ENCODE assay signal across 8 cellular contexts in the genomic region with DNA sequence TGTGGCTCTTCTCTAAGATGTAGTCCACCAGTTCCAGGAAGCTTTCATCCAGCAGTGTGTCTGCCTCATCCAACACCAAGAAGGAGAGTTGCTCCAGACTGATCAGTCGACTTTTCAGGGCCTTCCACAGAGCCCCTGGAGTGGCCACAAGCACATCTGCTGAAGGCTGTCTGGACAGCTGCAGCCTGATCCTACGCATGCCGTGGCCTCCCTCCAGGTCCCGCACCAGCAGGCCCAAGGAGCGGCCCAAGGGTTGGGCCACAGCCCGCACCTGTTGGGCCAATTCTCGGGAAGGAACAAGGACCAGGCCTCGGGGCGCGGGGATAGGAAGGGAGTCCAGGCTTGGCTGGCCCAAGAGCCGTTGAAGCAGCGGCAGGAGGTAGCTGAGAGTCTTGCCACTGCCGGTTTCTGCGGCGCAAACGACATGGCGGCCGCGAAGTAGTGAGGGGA. TPM values are rescaled to one million over a fixed set of nuclear protein-coding genes. Genes with fewer than 3 reads are reported as not detected.
A peak's percentile ranks its signal among the peaks of the same experiment; 100 is the strongest.
DNase-seq lines count a peak whose midpoint lies in the region; TF ChIP-seq lines count a peak whose summit lies in the region.

No MANE protein-coding gene starts in this region.

- H3K9me3 ChIP-seq in A673 (ENCODE audit: low read depth, low read length, poor library complexity, severe bottlenecking) = no peaks in the 10 kb centered on the region
- no peaks in the 10 kb centered on the region for H3K9me3 ChIP-seq in HEK293 (ENCODE audit: control insufficient read depth, insufficient read depth, low read depth, low read length)
- no peaks in the 10 kb centered on the region for H3K9me3 ChIP-seq in left ventricle myocardium inferior (replicated peaks)
- H3K9me3 ChIP-seq in skeletal muscle tissue (ENCODE audit: control insufficient read depth in 3 of 3, low read length in 3 of 3) = no peaks in the 10 kb centered on the region

- BruUV-seq in A673 (replicated peaks; lab: Mats Ljungman, UMichigan) = no TSS peak

- DNase-seq in A673 (ENCODE audit: low spot score) (no peak), left ventricle myocardium inferior (no peak), SW480 (ENCODE audit: low spot score) (no peak), NCI-H187 treated with DMSO at 0.1 percent for 48 hours (lab: John Stamatoyannopoulos, UW) (no peak)
- no peak for DNase-seq in activated CD4-positive, CD25-positive, alpha-beta regulatory T cell (lab: John Stamatoyannopoulos, UW)

- intact Hi-C loops in A673 (cut with micrococcal nuclease; ENCODE audit: unreplicated experiment) = no loop called here
- intact Hi-C loops in left ventricle myocardium inferior (cut with micrococcal nuclease) = no loop called here

- peak overlapping the region; percentile 86 for H3K27ac ChIP-seq in A673 (ENCODE audit: low read depth, low read length, poor library complexity, severe bottlenecking)
- H3K27ac ChIP-seq in HEK293 (ENCODE audit: extremely low read depth, low read depth, low read length) = peak overlapping the region; percentile 76; the same call in 1 of the 2 replicates
- H3K27ac ChIP-seq in left ventricle myocardium inferior (replicated peaks) = peak overlapping the region; percentile 88
- peak overlapping the region; percentile 86 for H3K27ac ChIP-seq in skeletal muscle tissue (ENCODE audit: low read depth, low read length)

- TF ChIP-seq CTCF in A673 (conservative IDR thresholded peaks at IDR 0.05; ENCODE audit: low read depth, low read length) = no peak
- TF ChIP-seq CTCF in HEK293 (tag by site-specific recombination; IDR thresholded peaks at IDR 0.05) = no peak
- TF ChIP-seq CTCF in WI38 (IDR thresholded peaks at IDR 0.05; ENCODE audit: low read depth, low read length) = no peak
- no peak for TF ChIP-seq CTCF in left ventricle myocardium inferior (IDR thresholded peaks at IDR 0.05; ENCODE audit: borderline replicate concordance)

- H3K9ac ChIP-seq in skeletal muscle tissue (ENCODE audit: low read depth in 1 of 3, low read length in 3 of 3) = peak overlapping the region; percentile 98 to 99 (median 99)

- H3K27me3 ChIP-seq in A673 (replicated peaks; ENCODE audit: insufficient read depth, low read depth, low read length, poor library complexity) (no peaks in the 10 kb centered on the region), left ventricle myocardium inferior (ENCODE audit: low read depth) (no peaks in the 10 kb centered on the region), skeletal muscle tissue (ENCODE audit: control insufficient read depth in 3 of 3, insufficient read depth in 3 of 3, low read length in 3 of 3) (no peaks in the 10 kb centered on the region)

- POLR2A ChIA-PET in A673 (lab: Charles Lee; ENCODE audit: low non-redundant PET) (no interaction called here), HEK293 (lab: Yijun Ruan, JAX) (interaction anchor here (0.8 to 2.5 kb wide), 8 partner anchors 19 to 214 kb away, joined by 3 to 7 read pairs (median 4); partner anchors contain the start of genes ESRP2 and NUTF2)

- H3K4me1 ChIP-seq in A673 (ENCODE audit: insufficient read depth, low read length, poor library complexity, severe bottlenecking) (peaks cover 11% of the 10 kb centered on the region), HEK293 (ENCODE audit: control insufficient read depth, insufficient read depth, low read length) (peaks cover 7% of the 10 kb centered on the region; the same call in 1 of the 2 replicates), left ventricle myocardium inferior (peaks cover 33% of the 10 kb centered on the region), skeletal muscle tissue (ENCODE audit: control insufficient read depth in 3 of 3, insufficient read depth in 3 of 3, low read length in 3 of 3) (peaks cover 23 to 34% (median 30%) of the 10 kb centered on the region in 3 donors)

- H3K4me3 ChIP-seq in A673 (ENCODE audit: low read depth, low read length, poor library complexity, severe bottlenecking) (peak overlapping the region; percentile 87), HEK293 (ENCODE audit: low read depth, low read length) (peak overlapping the region; percentile 98), WI38 (ENCODE audit: low read depth, low read length) (peak overlapping the region; percentile 80), left ventricle myocardium inferior (peak overlapping the region; percentile 92), skeletal muscle tissue (ENCODE audit: low read length in 3 of 3) (peak overlapping the region; percentile 98 to 100 (median 99))

- H3K36me3 ChIP-seq in A673 (ENCODE audit: insufficient read depth, low read length, poor library complexity, severe bottlenecking) (peaks cover 11% of the 10 kb centered on the region), HEK293 (ENCODE audit: control insufficient read depth in 2 of 2, insufficient read depth in 1 of 2, low read length in 2 of 2) (peaks cover 0 to 34% of the 10 kb centered on the region in 2 experiments; a peak in 2 of 3 replicates), left ventricle myocardium inferior (peaks cover 8% of the 10 kb centered on the region), skeletal muscle tissue (ENCODE audit: control insufficient read depth in 3 of 3, insufficient read depth in 3 of 3, low read length in 3 of 3) (peaks cover 10 to 13% (median 12%) of the 10 kb centered on the region in 3 donors)

- CTCF ChIA-PET in A673 (lab: Charles Lee) (interaction anchor here (0.7 to 2.0 kb wide), 3 partner anchors 12 to 309 kb away, joined by 3 to 7 read pairs (median 3); no protein-coding TSS in a partner anchor), HEK293 (lab: Yijun Ruan, JAX) (interaction anchor here (0.5 to 1.8 kb wide), 4 partner anchors 13 to 295 kb away, joined by 3 to 4 read pairs (median 3); no protein-coding TSS in a partner anchor)

TF ChIP-seq in HEK293, 187 proteins besides CTCF, POLR2A, EP300 and RAD21:
- TF ChIP-seq ZNF146 (tag by site-specific recombination; IDR thresholded peaks at IDR 0.05) (no peak), ZNF548 (tag by site-specific recombination; IDR thresholded peaks at IDR 0.05) (no peak), ZNF514 (tag by site-specific recombination; IDR thresholded peaks at IDR 0.05) (no peak), INSM2 (tag by site-specific recombination; IDR thresholded peaks at IDR 0.05) (no peak), ZNF768 (tag by site-specific recombination; IDR thresholded peaks at IDR 0.05) (no peak), PRDM6 (tag by site-specific recombination; IDR thresholded peaks at IDR 0.05) (no peak)

RNA-seq across cellular contexts. Expression of gene DDX28, which starts 0.7 kb away (rescaled TPM):
- total RNA-seq in A673 (2021) (14.2 and 16.0 TPM in 2 replicates), left ventricle myocardium inferior (8.9 TPM), skeletal muscle tissue (14.1 TPM)

RNA-seq across cellular contexts. Expression of gene DUS2, which starts 0.8 kb away (rescaled TPM):
- total RNA-seq in A673 (2021) = 19.7 and 23.5 TPM in 2 replicates
- 6.8 TPM for total RNA-seq in left ventricle myocardium inferior
- 15.1 TPM for total RNA-seq in skeletal muscle tissue

RNA-seq across cellular contexts. Expression of gene DPEP2NB, which starts 6.6 kb away (rescaled TPM):
- total RNA-seq in A673 (2021) (not detected in 2 replicates), left ventricle myocardium inferior (not detected), skeletal muscle tissue (not detected)

RNA-seq across cellular contexts. Expression of gene DPEP2, which starts 23.0 kb away (rescaled TPM):
- total RNA-seq in A673 (2021) (not detected in 2 replicates), left ventricle myocardium inferior (0.99 TPM), skeletal muscle tissue (1.0 TPM)

RNA-seq across cellular contexts. Expression of gene DPEP3, which starts 42.0 kb away (rescaled TPM):
- total RNA-seq in A673 (2021) = not detected in 2 replicates
- total RNA-seq in left ventricle myocardium inferior = not detected
- total RNA-seq in skeletal muscle tissue = not detected
